In the genomic region with DNA sequence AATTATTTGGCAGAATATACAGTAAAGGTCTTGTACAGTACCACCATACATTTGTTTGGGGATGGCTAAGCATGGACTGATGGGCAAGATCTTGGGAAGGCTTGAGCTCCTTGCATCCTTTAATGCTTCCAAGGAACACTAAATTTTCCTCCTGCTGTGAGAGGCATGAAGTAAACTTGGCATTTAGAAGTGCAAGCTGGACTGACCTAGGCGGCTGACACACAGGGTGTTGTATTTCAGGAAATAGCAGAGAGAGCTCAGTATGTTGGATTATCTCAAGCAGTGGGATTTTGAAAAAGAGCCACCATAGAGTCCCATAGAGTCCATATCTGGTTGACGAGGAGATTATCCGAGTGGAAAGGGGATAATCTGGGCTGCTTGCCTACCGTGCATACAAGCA, we compare ENCODE assay signal across 15 cellular contexts.
DNase-seq lines count a peak whose midpoint lies in the region; ATAC-seq and TF ChIP-seq lines count a peak whose summit lies in the region.
"Had no signal": no experiment of that assay in that cellular context is flagged by ENCODE, and none has a peak within 500 bp of the region (broad histone marks: within the 10 kb centered on the region; RNA-seq: fewer than 3 reads in every experiment).

No MANE protein-coding gene starts in this region.

- H3K27ac ChIP-seq in breast epithelium (no peak overlapping the region), mammary epithelial cell (ENCODE audit: insufficient read depth, low read depth, low read length) (no peak overlapping the region), esophagus squamous epithelium (peak overlapping the region in 3 of 4 donors; percentile 85 to 91 (median 88))
- H3K27ac ChIP-seq: 22Rv1, A549, C4-2B, HL-60 had no signal

- TF ChIP-seq CTCF in MCF 10A (IDR thresholded peaks at IDR 0.05; ENCODE audit: unreplicated experiment) (no peak), breast epithelium (IDR thresholded peaks at IDR 0.05) (no peak), mammary epithelial cell (conservative IDR thresholded peaks at IDR 0.05 in 1 of 2, IDR thresholded peaks at IDR 0.05 in 1 of 2; ENCODE audit: extremely low read depth in 1 of 2, insufficient read depth in 1 of 2, low read depth in 1 of 2, low read length in 2 of 2) (no peak), esophagus squamous epithelium (IDR thresholded peaks at IDR 0.05) (no peak)

- H3K4me1 ChIP-seq in breast epithelium: no peaks in the 10 kb centered on the region
- H3K4me1 ChIP-seq in mammary epithelial cell (ENCODE audit: insufficient read depth, low read length): peaks cover 4% of the 10 kb centered on the region
- H3K4me1 ChIP-seq in esophagus squamous epithelium: peaks cover 0 to 59% (median 8%) of the 10 kb centered on the region in 3 donors
- H3K4me1 ChIP-seq: A549, Caco-2 had no signal

- dilution Hi-C loops in mammary epithelial cell (cut with HindIII; ENCODE audit: low sequenced_read_pairs): no loop called here

- no TSS peak for BruUV-seq in MCF 10A (replicated peaks; lab: Mats Ljungman, UMichigan)
- no TSS peak for BruUV-seq in mammary epithelial cell (replicated peaks; lab: Mats Ljungman, UMichigan)

- H3K27ac Mint-ChIP-seq in MCF 10A (ENCODE audit: low read depth, unreplicated experiment): peak overlapping the region; percentile 12
- no peak overlapping the region for H3K27ac Mint-ChIP-seq in activated CD4-positive, alpha-beta T cell treated with anti-CD3 and anti-CD28 coated beads, Interleukin-2, amount 10 ng/mL, durations not matched to agents 24 days and 14 days
- H3K27ac Mint-ChIP-seq: CD4-positive, alpha-beta T cell; H9 had no signal

- H2AFZ ChIP-seq in mammary epithelial cell (ENCODE audit: low read depth, low read length): peak overlapping the region; percentile 3

- CTCF ChIA-PET in MCF 10A (lab: Yijun Ruan, JAX): interaction anchor here (0.6 kb wide), 1 partner anchor 14 kb away, joined by 3 read pairs; no protein-coding TSS in a partner anchor
- CTCF ChIA-PET in mammary epithelial cell (lab: Charles Lee; ENCODE audit: low non-redundant PET): no interaction called here

- H3K4me3 ChIP-seq in breast epithelium: no peak overlapping the region
- H3K4me3 ChIP-seq in mammary epithelial cell (replicated peaks in 1 of 3; ENCODE audit: insufficient read depth in 1 of 3, low read depth in 2 of 3, low read length in 3 of 3): no peak overlapping the region
- H3K4me3 ChIP-seq in esophagus squamous epithelium: no peak overlapping the region
- H3K4me3 ChIP-seq: A549 had no signal

- H3K27me3 Mint-ChIP-seq in MCF 10A (ENCODE audit: insufficient read depth, unreplicated experiment): no peaks in the 10 kb centered on the region
- H3K27me3 Mint-ChIP-seq in activated CD4-positive, alpha-beta T cell treated with anti-CD3 and anti-CD28 coated beads, Interleukin-2, amount 10 ng/mL, durations not matched to agents 24 days and 14 days: no peaks in the 10 kb centered on the region
- H3K27me3 Mint-ChIP-seq: CD4-positive, alpha-beta T cell had no signal

- H3K36me3 ChIP-seq in breast epithelium (no peaks in the 10 kb centered on the region), mammary epithelial cell (ENCODE audit: insufficient read depth, low read length) (no peaks in the 10 kb centered on the region), esophagus squamous epithelium (no peaks in the 10 kb centered on the region)

- TF ChIP-seq POLR2A in breast epithelium (IDR thresholded peaks at IDR 0.05) (no peak), esophagus squamous epithelium (IDR thresholded peaks at IDR 0.05) (no peak)

- DNase-seq in MCF 10A (ENCODE audit: unreplicated experiment) (peak; percentile 8), breast epithelium (ENCODE audit: low spot score in 2 of 2) (no peak), mammary epithelial cell (no peak), esophagus squamous epithelium (lab: John Stamatoyannopoulos, UW) (no peak), NCI-H2107 treated with DMSO at 0.1 percent for 48 hours (lab: John Stamatoyannopoulos, UW; ENCODE audit: unreplicated experiment) (no peak)
- DNase-seq in activated CD4-positive, alpha-beta T cell treated with anti-CD3 and anti-CD28 coated beads, Interleukin-2, amount 10 ng/mL, durations not matched to agents 24 days and 14 days: no peak
- DNase-seq: AML-193; Caco-2; CD4-positive, alpha-beta T cell; H9 had no signal

- H3K79me2 ChIP-seq in mammary epithelial cell (ENCODE audit: insufficient read depth, low read length): no peaks in the 10 kb centered on the region

- peaks cover 0 to 6% of the 10 kb centered on the region in 2 donors for H3K9me3 ChIP-seq in breast epithelium
- H3K9me3 ChIP-seq in mammary epithelial cell (replicated peaks; ENCODE audit: insufficient read depth, low read length): peaks cover 2% of the 10 kb centered on the region
- H3K9me3 ChIP-seq in esophagus squamous epithelium: peaks cover 0 to 4% (median 0%) of the 10 kb centered on the region in 3 donors
- H3K9me3 ChIP-seq: Caco-2 had no signal

- 91% methylated on average over 4 of the region's 4 CpGs for WGBS in mammary epithelial cell (ENCODE audit: low coverage, missing lambda C conversion rate)
- WGBS in esophagus squamous epithelium, 2 donors: 63 to 73% methylated on average over 4 of the region's 4 CpGs

- H3K27me3 ChIP-seq in breast epithelium: no peaks in the 10 kb centered on the region
- no peaks in the 10 kb centered on the region for H3K27me3 ChIP-seq in mammary epithelial cell (ENCODE audit: insufficient read depth, low read length)
- H3K27me3 ChIP-seq in esophagus squamous epithelium: no peaks in the 10 kb centered on the region

- intact Hi-C loops in MCF 10A (cut with micrococcal nuclease): no loop called here
- intact Hi-C loops in breast epithelium (cut with DNase I; ENCODE audit: low total_unique reads): no loop called here
- intact Hi-C loops in mammary epithelial cell (cut with micrococcal nuclease): loop anchor here (5.0 to 10.0 kb wide), 2 partner anchors 41 to 148 kb away; no protein-coding TSS in a partner anchor
- intact Hi-C loops in esophagus squamous epithelium (cut with DNase I): no loop called here
- intact Hi-C loops in activated CD4-positive, alpha-beta T cell treated with anti-CD3 and anti-CD28 coated beads, Interleukin-2, amount 10 ng/mL, durations not matched to agents 24 days and 14 days (cut with micrococcal nuclease): no loop called here

- H3K36me3 Mint-ChIP-seq in MCF 10A (ENCODE audit: insufficient read depth, unreplicated experiment): no peaks in the 10 kb centered on the region
- H3K36me3 Mint-ChIP-seq in activated CD4-positive, alpha-beta T cell treated with anti-CD3 and anti-CD28 coated beads, Interleukin-2, amount 10 ng/mL, durations not matched to agents 24 days and 14 days (ENCODE audit: low read depth): no peaks in the 10 kb centered on the region

- in situ Hi-C loops in mammary epithelial cell (cut with MboI; ENCODE audit: low sequenced_read_pairs in 2 of 2): no loop called here

- H3K9ac ChIP-seq in mammary epithelial cell (ENCODE audit: insufficient read depth, low read length): no peak overlapping the region

- no peak overlapping the region for H3K4me2 ChIP-seq in mammary epithelial cell (ENCODE audit: insufficient read depth, low read depth, low read length)
- H3K4me2 ChIP-seq: A549 had no signal

- H3K9me3 Mint-ChIP-seq in MCF 10A (ENCODE audit: unreplicated experiment): no peaks in the 10 kb centered on the region
- H3K9me3 Mint-ChIP-seq in activated CD4-positive, alpha-beta T cell treated with anti-CD3 and anti-CD28 coated beads, Interleukin-2, amount 10 ng/mL, durations not matched to agents 24 days and 14 days: peaks cover 27% of the 10 kb centered on the region

- no peak overlapping the region for H3K4me3 Mint-ChIP-seq in MCF 10A (ENCODE audit: unreplicated experiment)
- H3K4me3 Mint-ChIP-seq in activated CD4-positive, alpha-beta T cell treated with anti-CD3 and anti-CD28 coated beads, Interleukin-2, amount 10 ng/mL, durations not matched to agents 24 days and 14 days: no peak overlapping the region
- H3K4me3 Mint-ChIP-seq: CD4-positive, alpha-beta T cell; H9 had no signal

- peaks cover 30% of the 10 kb centered on the region for H3K4me1 Mint-ChIP-seq in MCF 10A (ENCODE audit: insufficient read depth, unreplicated experiment)
- H3K4me1 Mint-ChIP-seq in activated CD4-positive, alpha-beta T cell treated with anti-CD3 and anti-CD28 coated beads, Interleukin-2, amount 10 ng/mL, durations not matched to agents 24 days and 14 days: no peaks in the 10 kb centered on the region
- H3K4me1 Mint-ChIP-seq: H9 had no signal

- POLR2A ChIA-PET in MCF 10A (lab: Yijun Ruan, JAX): interaction anchor here (0.6 kb wide), 2 partner anchors 34 to 47 kb away, joined by 4 to 5 read pairs; no protein-coding TSS in a partner anchor

- H4K20me1 ChIP-seq in mammary epithelial cell (ENCODE audit: insufficient read depth, low read length): no peaks in the 10 kb centered on the region

- no peak for ATAC-seq in HG02852 (IDR thresholded peaks at IDR 0.05; ENCODE audit: unreplicated experiment)
- ATAC-seq: A549 had no signal

Comparison
In these comparisons a context has a peak if more than half of its experiments do, and no peak if none do; other contexts are left out.
1. H3K27ac ChIP-seq: peak in esophagus squamous epithelium (3 of 4); none in breast epithelium (0 of 2) and mammary epithelial cell (single experiment).